8 cellular contexts compared by ENCODE assay signal in genomic region chr16:30585400-30586191, GRCh38. TPM values are rescaled to one million over a fixed set of nuclear protein-coding genes. Genes with fewer than 3 reads are reported as not detected.
DNase-seq lines count a peak whose midpoint lies in the region; ATAC-seq and TF ChIP-seq lines count a peak whose summit lies in the region.

TSS of gene ZNF785 (minus strand) at chr16:30585697. CDS start at chr16:30585611, 86 bp downstream.

- no peak within 1 kb of the TSS for H3K4ac ChIP-seq in neuronal stem cell (ENCODE audit: low read length)

- peak within 1 kb of the TSS; percentile 82 for H3K4me3 Mint-ChIP-seq in activated naive CD4-positive, alpha-beta T cell treated with anti-CD3 and anti-CD28 coated beads, Interleukin-2, amount 10 ng/mL, durations not matched to agents 7 days and 5 days

- peak within 1 kb of the TSS; percentile 91 for H3K9ac ChIP-seq in GM23248
- H3K9ac ChIP-seq in MM.1S (ENCODE audit: low read length), result no peak within 1 kb of the TSS; the same call in 1 of the 2 replicates
- peak within 1 kb of the TSS; percentile 89 for H3K9ac ChIP-seq in neuronal stem cell (ENCODE audit: low read depth, low read length, poor library complexity)
- H3K9ac ChIP-seq in subcutaneous abdominal adipose tissue (ENCODE audit: low read length in 5 of 5), result peak within 1 kb of the TSS; percentile 75 to 87 (median 87)

- H3K9me3 ChIP-seq in GM23248 (ENCODE audit: low read depth) (no peaks in the 10 kb centered on the region), MM.1S (replicated peaks; ENCODE audit: insufficient read depth, low read length) (no peaks in the 10 kb centered on the region), gastroesophageal sphincter (no peaks in the 10 kb centered on the region), neuronal stem cell (replicated peaks in 1 of 2; ENCODE audit: control insufficient read depth in 2 of 2, insufficient read depth in 1 of 2, low read depth in 1 of 2, low read length in 2 of 2) (no peaks in the 10 kb centered on the region), subcutaneous abdominal adipose tissue (ENCODE audit: control insufficient read depth in 5 of 5, low read length in 5 of 5) (no peaks in the 10 kb centered on the region)

- H3K4me2 ChIP-seq in GM23248 (ENCODE audit: unreplicated experiment) (peak within 1 kb of the TSS; percentile 85), MM.1S (ENCODE audit: low read depth, low read length) (peak within 1 kb of the TSS; percentile 70), neuronal stem cell (ENCODE audit: insufficient read depth, low read length, poor library complexity, severe bottlenecking) (peak within 1 kb of the TSS; percentile 80)

- peaks cover 62% of the 10 kb centered on the region for H3K79me2 ChIP-seq in GM23248 (ENCODE audit: insufficient read depth)
- H3K79me2 ChIP-seq in MM.1S (ENCODE audit: low read length), result no peaks in the 10 kb centered on the region

- H2BK15ac ChIP-seq in neuronal stem cell (ENCODE audit: low read length), result peak within 1 kb of the TSS; percentile 83

- peak; percentile 99 for ATAC-seq in gastroesophageal sphincter

- peak within 1 kb of the TSS; percentile 83 for H3K23ac ChIP-seq in neuronal stem cell (ENCODE audit: low read depth, low read length, poor library complexity)

- H3F3A ChIP-seq in GM23248 (ENCODE audit: insufficient read depth) (no peaks in the 10 kb centered on the region), MM.1S (ENCODE audit: insufficient read depth, low read length) (no peaks in the 10 kb centered on the region)

- H2BK12ac ChIP-seq in neuronal stem cell (ENCODE audit: low read length), result peak within 1 kb of the TSS; percentile 4

- H3K27me3 ChIP-seq in GM23248 (replicated peaks; ENCODE audit: insufficient read depth), result no peaks in the 10 kb centered on the region
- no peaks in the 10 kb centered on the region for H3K27me3 ChIP-seq in MM.1S (replicated peaks; ENCODE audit: insufficient read depth, low read length)
- no peaks in the 10 kb centered on the region for H3K27me3 ChIP-seq in gastroesophageal sphincter
- no peaks in the 10 kb centered on the region for H3K27me3 ChIP-seq in neuronal stem cell (ENCODE audit: control insufficient read depth in 3 of 3, insufficient read depth in 3 of 3, low read depth in 1 of 3, low read length in 3 of 3)
- no peaks in the 10 kb centered on the region for H3K27me3 ChIP-seq in subcutaneous abdominal adipose tissue (ENCODE audit: control insufficient read depth in 5 of 5, insufficient read depth in 4 of 5, low read length in 5 of 5)

- H3K9me2 ChIP-seq in GM23248 (ENCODE audit: insufficient read depth) (no peaks in the 10 kb centered on the region), MM.1S (replicated peaks; ENCODE audit: insufficient read depth, low read length) (no peaks in the 10 kb centered on the region)

- in situ Hi-C loops in GM23248 (cut with MboI), result no loop called here
- in situ Hi-C loops in SK-MEL-5 (cut with HindIII; ENCODE audit: low pct_unique_long_range_greater_than_20kb, low sequenced_read_pairs), result no loop called here

- CTCF ChIA-PET in activated naive CD4-positive, alpha-beta T cell treated with anti-CD3 and anti-CD28 coated beads, Interleukin-2, amount 10 ng/mL, durations not matched to agents 7 days and 5 days (lab: Charles Lee), result interaction anchor here (0.8 to 2.2 kb wide), 4 partner anchors 13 to 50 kb away, joined by 3 to 12 read pairs (median 6); partner anchors contain the start of gene ZNF747

- H3K4me1 Mint-ChIP-seq in activated naive CD4-positive, alpha-beta T cell treated with anti-CD3 and anti-CD28 coated beads, Interleukin-2, amount 10 ng/mL, durations not matched to agents 7 days and 5 days, result peaks cover 39% of the 10 kb centered on the region

- H3K14ac ChIP-seq in neuronal stem cell (ENCODE audit: low read length), result peak within 1 kb of the TSS; percentile 86

- peak within 1 kb of the TSS; percentile 79 for H3K27ac Mint-ChIP-seq in activated naive CD4-positive, alpha-beta T cell treated with anti-CD3 and anti-CD28 coated beads, Interleukin-2, amount 10 ng/mL, durations not matched to agents 7 days and 5 days

- peak within 1 kb of the TSS; percentile 87 for H4K91ac ChIP-seq in neuronal stem cell (ENCODE audit: low read depth, low read length, poor library complexity)

- H3K18ac ChIP-seq in neuronal stem cell (ENCODE audit: low read length), result peak within 1 kb of the TSS; percentile 94

- H3K9me3 Mint-ChIP-seq in activated naive CD4-positive, alpha-beta T cell treated with anti-CD3 and anti-CD28 coated beads, Interleukin-2, amount 10 ng/mL, durations not matched to agents 7 days and 5 days, result no peaks in the 10 kb centered on the region

- H3K27ac ChIP-seq in GM23248 (peak within 1 kb of the TSS; percentile 83), MM.1S (ENCODE audit: low read length) (no peak within 1 kb of the TSS), gastroesophageal sphincter (peak within 1 kb of the TSS; percentile 64 to 96 (median 94)), neuronal stem cell (replicated peaks; ENCODE audit: low read length) (peak within 1 kb of the TSS; percentile 72), subcutaneous abdominal adipose tissue (ENCODE audit: low read depth, low read length) (peak within 1 kb of the TSS; percentile 56)

- H3K36me3 ChIP-seq in GM23248 (ENCODE audit: low read depth) (no peaks in the 10 kb centered on the region), MM.1S (replicated peaks; ENCODE audit: insufficient read depth, low read length) (no peaks in the 10 kb centered on the region), gastroesophageal sphincter (peaks cover 0 to 38% of the 10 kb centered on the region in 2 donors), neuronal stem cell (replicated peaks in 1 of 2; ENCODE audit: control insufficient read depth in 2 of 2, insufficient read depth in 2 of 2, low read length in 2 of 2) (peaks cover 22 to 48% of the 10 kb centered on the region in 2 donors), subcutaneous abdominal adipose tissue (ENCODE audit: control insufficient read depth in 5 of 5, insufficient read depth in 5 of 5, low read length in 5 of 5) (peaks cover 0 to 22% (median 20%) of the 10 kb centered on the region in 5 donors)

- TF ChIP-seq POLR2A in gastroesophageal sphincter (IDR thresholded peaks at IDR 0.05), result peak in 1 of 2 donors; percentile 26

- H3K27me3 Mint-ChIP-seq in activated naive CD4-positive, alpha-beta T cell treated with anti-CD3 and anti-CD28 coated beads, Interleukin-2, amount 10 ng/mL, durations not matched to agents 7 days and 5 days, result no peaks in the 10 kb centered on the region

- peak within 1 kb of the TSS; percentile 78 for H3K4me3 ChIP-seq in GM23248
- H3K4me3 ChIP-seq in MM.1S (ENCODE audit: low read length), result peak within 1 kb of the TSS; percentile 35
- H3K4me3 ChIP-seq in gastroesophageal sphincter, result peak within 1 kb of the TSS; percentile 43 to 81
- H3K4me3 ChIP-seq in neuronal stem cell (ENCODE audit: low read length in 2 of 2), result peak within 1 kb of the TSS; percentile 71 to 91
- peak within 1 kb of the TSS; percentile 69 to 98 (median 79) for H3K4me3 ChIP-seq in subcutaneous abdominal adipose tissue (ENCODE audit: low read depth in 1 of 5, low read length in 5 of 5)

- H4K20me1 ChIP-seq in GM23248 (ENCODE audit: insufficient read depth), result no peaks in the 10 kb centered on the region
- H4K20me1 ChIP-seq in MM.1S (ENCODE audit: insufficient read depth, low read length), result no peaks in the 10 kb centered on the region

- H3K36me3 Mint-ChIP-seq in activated naive CD4-positive, alpha-beta T cell treated with anti-CD3 and anti-CD28 coated beads, Interleukin-2, amount 10 ng/mL, durations not matched to agents 7 days and 5 days, result peaks cover 27% of the 10 kb centered on the region

- no peak within 1 kb of the TSS for H4K8ac ChIP-seq in neuronal stem cell (ENCODE audit: low read depth, low read length)

- H2AK5ac ChIP-seq in neuronal stem cell (ENCODE audit: low read depth, low read length), result peak within 1 kb of the TSS; percentile 92

- peaks cover 12% of the 10 kb centered on the region for H3K79me1 ChIP-seq in neuronal stem cell (ENCODE audit: low read depth, low read length)

- TF ChIP-seq CTCF in MM.1S (IDR thresholded peaks at IDR 0.05; ENCODE audit: low read length), result peak; percentile 24
- peak in 3 of 4 experiments; percentile 33 to 44 (median 44) for TF ChIP-seq CTCF in gastroesophageal sphincter (IDR thresholded peaks at IDR 0.05)

- peak within 1 kb of the TSS; percentile 93 for H2AFZ ChIP-seq in GM23248
- peak within 1 kb of the TSS; percentile 63 for H2AFZ ChIP-seq in MM.1S (ENCODE audit: low read length)
- H2AFZ ChIP-seq in neuronal stem cell (ENCODE audit: low read length), result peak within 1 kb of the TSS; percentile 89

- no peak for TF ChIP-seq EP300 in gastroesophageal sphincter (IDR thresholded peaks at IDR 0.05)

- H2BK5ac ChIP-seq in neuronal stem cell (ENCODE audit: low read length), result peak within 1 kb of the TSS; percentile 71

- H3K4me1 ChIP-seq in GM23248 (ENCODE audit: insufficient read depth) (no peaks in the 10 kb centered on the region), MM.1S (ENCODE audit: low read length) (peaks cover 5% of the 10 kb centered on the region; the same call in 1 of the 2 replicates), gastroesophageal sphincter (peaks cover 0 to 61% (median 10%) of the 10 kb centered on the region in 3 donors), neuronal stem cell (ENCODE audit: control insufficient read depth in 2 of 2, insufficient read depth in 1 of 2, low read depth in 1 of 2, low read length in 2 of 2) (peaks cover 0 to 5% of the 10 kb centered on the region in 2 donors), subcutaneous abdominal adipose tissue (ENCODE audit: control insufficient read depth in 5 of 5, insufficient read depth in 5 of 5, low read length in 5 of 5) (peaks cover 3 to 20% (median 16%) of the 10 kb centered on the region in 5 donors)

- H2BK120ac ChIP-seq in neuronal stem cell (ENCODE audit: low read depth, low read length), result peak within 1 kb of the TSS; percentile 83

- WGBS in GM23248 (ENCODE audit: low coverage in 1 of 2, low lambda C conversion rate in 2 of 2, missing lambda C conversion rate in 2 of 2), 2 experiments, result 1 to 2% methylated on average over 50 of the region's 50 CpGs
- 0% methylated on average over 3 to 20 of the region's 50 CpGs for WGBS in gastroesophageal sphincter (ENCODE audit: low coverage in 1 of 2), 2 donors
- no CpG with 5 or more reads among the region's 50 CpGs for WGBS in neuronal stem cell (ENCODE audit: extremely low coverage in 2 of 2, insufficient read length in 2 of 2, insufficient replicate concordance in 1 of 2), 2 donors

- peak; percentile 98 for DNase-seq in Daoy (ENCODE audit: low read depth)
- DNase-seq in GM23248, result peak; percentile 99
- DNase-seq in MM.1S, result peak; percentile 56
- peak; percentile 99 for DNase-seq in SK-MEL-5 (ENCODE audit: low read depth, low spot score)
- peak; percentile 97 for DNase-seq in activated naive CD4-positive, alpha-beta T cell treated with anti-CD3 and anti-CD28 coated beads, Interleukin-2, amount 10 ng/mL, durations not matched to agents 7 days and 5 days
- peak; percentile 96 for DNase-seq in neuronal stem cell (ENCODE audit: low spot score)

RNA-seq across cellular contexts. Expression of gene ZNF785, which starts in this region (rescaled TPM):
- 2.7 and 6.2 TPM in 2 replicates for total RNA-seq in Daoy (2014; rRNA removed; shearing (Covaris generic))
- total RNA-seq in GM23248 (2014; rRNA removed; shearing (Covaris generic)), result 9.0 TPM in 2 replicates
- polyA plus RNA-seq in GM23248 (2016; fragmentation: Nextera tagmentation; extraction: Ambion mirVana), result 5.4 and 6.9 TPM in 2 replicates
- 12.1 and 13.0 TPM in 2 replicates for total RNA-seq in SK-MEL-5 (2014; rRNA removed; shearing (Covaris generic))
- 12.7 and 13.3 TPM in 2 replicates for polyA plus RNA-seq in SK-MEL-5 (2015; cell fraction: cytosol; rRNA removed)
- polyA plus RNA-seq in SK-MEL-5 (2015; cell fraction: nucleus; rRNA removed), result 32.7 and 35.6 TPM in 2 replicates
- 10 to 100 TPM in 3 of 4 donors, 1 to 10 TPM in 1; 6.9 to 17.0 (median 12.2) TPM for total RNA-seq in gastroesophageal sphincter
- polyA plus RNA-seq in neuronal stem cell (2013, experiment 1 of 2), result 12.5 TPM
- polyA plus RNA-seq in neuronal stem cell (2013, experiment 2 of 2), result 12.6 TPM
